22 cellular contexts compared by ENCODE assay signal in genomic region chr7:103564416-103564815, GRCh38.
"Had no signal": no experiment of that assay in that cellular context is flagged by ENCODE, and none has a peak within 500 bp of the region (broad histone marks: within the 10 kb centered on the region; RNA-seq: fewer than 3 reads in every experiment).

No MANE protein-coding gene starts in this region.

- H3K36me3 Mint-ChIP-seq: mesothelial cell of epicardium; naive thymus-derived CD4-positive, alpha-beta T cell; natural killer cell treated with Interleukin-12 subunit alpha and Interleukin-12 subunit beta and Interleukin-15 and Interleukin-18, amount 100 ng/mL, for 72 hours; stimulated activated effector memory CD8-positive, alpha-beta T cell treated with anti-CD3 and anti-CD28 coated beads, Interleukin-12 subunit alpha, Interleukin-12 subunit beta, amount 100 ng/mL, for 72 hours had no signal

- H3K27ac ChIP-seq: hepatocyte, left ventricle myocardium inferior, ovary, right atrium auricular region, skin epidermis, suprapubic skin, transverse colon, upper lobe of left lung, vagina had no signal

- H3K4me1 Mint-ChIP-seq: naive thymus-derived CD4-positive, alpha-beta T cell; stimulated activated effector memory CD8-positive, alpha-beta T cell treated with anti-CD3 and anti-CD28 coated beads, Interleukin-12 subunit alpha, Interleukin-12 subunit beta, amount 100 ng/mL, for 72 hours had no signal

- H3K27me3 Mint-ChIP-seq: progenitor cell of endocrine pancreas had no signal

- H3K4me2 ChIP-seq: hepatocyte had no signal

- H3K27ac Mint-ChIP-seq: mesothelial cell of epicardium; naive thymus-derived CD4-positive, alpha-beta T cell; natural killer cell treated with Interleukin-12 subunit alpha and Interleukin-12 subunit beta and Interleukin-15 and Interleukin-18, amount 100 ng/mL, for 72 hours; progenitor cell of endocrine pancreas; stimulated activated effector memory CD8-positive, alpha-beta T cell treated with anti-CD3 and anti-CD28 coated beads, Interleukin-12 subunit alpha, Interleukin-12 subunit beta, amount 100 ng/mL, for 72 hours; stimulated activated naive CD8-positive, alpha-beta T cell treated with anti-CD3 and anti-CD28 coated beads, Interleukin-15, Interleukin-2, amounts not matched to agents 100 ng/mL and 50 ng/mL, for 24 hours had no signal

- H3K27me3 ChIP-seq: hepatocyte, ovary, right atrium auricular region, transverse colon, upper lobe of left lung, vagina had no signal

- DNase-seq: islet precursor cell; left ventricle myocardium inferior; mesendoderm; mucosa of descending colon; naive thymus-derived CD4-positive, alpha-beta T cell; ovary; stimulated activated CD4-positive, alpha-beta T cell treated with anti-CD3 and anti-CD28 coated beads, Interleukin-4, amount 100 ng/mL, for 24 hours; stimulated activated naive CD4-positive, alpha-beta T cell; transverse colon; upper lobe of left lung had no signal

- H3K4me3 Mint-ChIP-seq: mesothelial cell of epicardium; naive thymus-derived CD4-positive, alpha-beta T cell; natural killer cell treated with Interleukin-12 subunit alpha and Interleukin-12 subunit beta and Interleukin-15 and Interleukin-18, amount 100 ng/mL, for 72 hours; stimulated activated effector memory CD8-positive, alpha-beta T cell treated with anti-CD3 and anti-CD28 coated beads, Interleukin-12 subunit alpha, Interleukin-12 subunit beta, amount 100 ng/mL, for 72 hours; stimulated activated naive CD8-positive, alpha-beta T cell treated with anti-CD3 and anti-CD28 coated beads, Interleukin-15, Interleukin-2, amounts not matched to agents 100 ng/mL and 50 ng/mL, for 24 hours had no signal

- H3K9me3 ChIP-seq: left ventricle myocardium inferior, mucosa of descending colon, ovary, right atrium auricular region, suprapubic skin, transverse colon, upper lobe of left lung, vagina had no signal

- H3K9me3 Mint-ChIP-seq: mesothelial cell of epicardium; naive thymus-derived CD4-positive, alpha-beta T cell; natural killer cell treated with Interleukin-12 subunit alpha and Interleukin-12 subunit beta and Interleukin-15 and Interleukin-18, amount 100 ng/mL, for 72 hours; stimulated activated effector memory CD8-positive, alpha-beta T cell treated with anti-CD3 and anti-CD28 coated beads, Interleukin-12 subunit alpha, Interleukin-12 subunit beta, amount 100 ng/mL, for 72 hours; stimulated activated naive CD8-positive, alpha-beta T cell treated with anti-CD3 and anti-CD28 coated beads, Interleukin-15, Interleukin-2, amounts not matched to agents 100 ng/mL and 50 ng/mL, for 24 hours had no signal

- ATAC-seq: mucosa of descending colon; naive thymus-derived CD4-positive, alpha-beta T cell; natural killer cell treated with Interleukin-12 subunit alpha and Interleukin-12 subunit beta and Interleukin-15 and Interleukin-18, amount 100 ng/mL, for 72 hours; sciatic nerve; stimulated activated effector memory CD8-positive, alpha-beta T cell treated with anti-CD3 and anti-CD28 coated beads, Interleukin-12 subunit alpha, Interleukin-12 subunit beta, amount 100 ng/mL, for 72 hours had no signal

- H3K4me1 ChIP-seq: right atrium auricular region, suprapubic skin, transverse colon, upper lobe of left lung, vagina had no signal

- H3K36me3 ChIP-seq: left ventricle myocardium inferior, ovary, right atrium auricular region, suprapubic skin, transverse colon, upper lobe of left lung, vagina had no signal

- H3K4me3 ChIP-seq: hepatocyte, left ventricle myocardium inferior, lung, mucosa of descending colon, ovary, right atrium auricular region, skin epidermis, suprapubic skin, transverse colon, upper lobe of left lung, vagina had no signal
